In the genomic region with DNA sequence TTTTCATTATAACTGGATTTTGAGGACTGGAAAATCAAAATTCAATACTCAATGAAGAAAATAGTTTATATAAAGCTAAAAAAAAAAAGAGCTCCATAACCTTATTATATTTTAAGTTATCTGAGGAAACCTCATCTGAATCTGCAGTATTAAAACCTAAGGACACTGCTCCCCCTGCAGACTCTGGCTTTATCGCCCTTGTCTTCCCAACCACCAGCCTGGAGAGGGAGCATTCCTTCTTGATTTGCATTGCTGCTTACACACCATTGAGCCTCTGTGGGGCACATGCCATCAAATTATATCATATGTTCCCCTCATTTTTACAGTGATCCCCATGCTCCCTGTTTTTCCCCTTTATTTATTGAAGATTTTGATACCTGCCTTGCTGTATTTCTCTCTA, we compare ENCODE assay signal across 1 cellular context.
TF ChIP-seq lines count a peak whose summit lies in the region.

No MANE protein-coding gene starts in this region.

TF ChIP-seq in WTC11, 78 proteins besides CTCF, POLR2A, EP300 and RAD21 (continued from another document):
- TF ChIP-seq, protein P1, sequence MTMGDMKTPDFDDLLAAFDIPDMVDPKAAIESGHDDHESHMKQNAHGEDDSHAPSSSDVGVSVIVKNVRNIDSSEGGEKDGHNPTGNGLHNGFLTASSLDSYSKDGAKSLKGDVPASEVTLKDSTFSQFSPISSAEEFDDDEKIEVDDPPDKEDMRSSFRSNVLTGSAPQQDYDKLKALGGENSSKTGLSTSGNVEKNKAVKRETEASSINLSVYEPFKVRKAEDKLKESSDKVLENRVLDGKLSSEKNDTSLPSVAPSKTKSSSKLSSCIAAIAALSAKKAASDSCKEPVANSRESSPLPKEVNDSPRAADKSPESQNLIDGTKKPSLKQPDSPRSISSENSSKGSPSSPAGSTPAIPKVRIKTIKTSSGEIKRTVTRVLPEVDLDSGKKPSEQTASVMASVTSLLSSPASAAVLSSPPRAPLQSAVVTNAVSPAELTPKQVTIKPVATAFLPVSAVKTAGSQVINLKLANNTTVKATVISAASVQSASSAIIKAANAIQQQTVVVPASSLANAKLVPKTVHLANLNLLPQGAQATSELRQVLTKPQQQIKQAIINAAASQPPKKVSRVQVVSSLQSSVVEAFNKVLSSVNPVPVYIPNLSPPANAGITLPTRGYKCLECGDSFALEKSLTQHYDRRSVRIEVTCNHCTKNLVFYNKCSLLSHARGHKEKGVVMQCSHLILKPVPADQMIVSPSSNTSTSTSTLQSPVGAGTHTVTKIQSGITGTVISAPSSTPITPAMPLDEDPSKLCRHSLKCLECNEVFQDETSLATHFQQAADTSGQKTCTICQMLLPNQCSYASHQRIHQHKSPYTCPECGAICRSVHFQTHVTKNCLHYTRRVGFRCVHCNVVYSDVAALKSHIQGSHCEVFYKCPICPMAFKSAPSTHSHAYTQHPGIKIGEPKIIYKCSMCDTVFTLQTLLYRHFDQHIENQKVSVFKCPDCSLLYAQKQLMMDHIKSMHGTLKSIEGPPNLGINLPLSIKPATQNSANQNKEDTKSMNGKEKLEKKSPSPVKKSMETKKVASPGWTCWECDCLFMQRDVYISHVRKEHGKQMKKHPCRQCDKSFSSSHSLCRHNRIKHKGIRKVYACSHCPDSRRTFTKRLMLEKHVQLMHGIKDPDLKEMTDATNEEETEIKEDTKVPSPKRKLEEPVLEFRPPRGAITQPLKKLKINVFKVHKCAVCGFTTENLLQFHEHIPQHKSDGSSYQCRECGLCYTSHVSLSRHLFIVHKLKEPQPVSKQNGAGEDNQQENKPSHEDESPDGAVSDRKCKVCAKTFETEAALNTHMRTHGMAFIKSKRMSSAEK (CRISPR knock-in tag; IDR thresholded peaks at IDR 0.05; ENCODE audit: borderline replicate concordance) = no peak
